In genomic region chr6:32969685-32970412, GRCh38 we compare ENCODE assay signal across 1 cellular context.
TF ChIP-seq lines count a peak whose summit lies in the region.

No MANE protein-coding gene starts in this region.

TF ChIP-seq in K562, 482 proteins besides CTCF, POLR2A, EP300 and RAD21 (continued from another document and continues in another):
- TF ChIP-seq ZNF24 (IDR thresholded peaks at IDR 0.05) (peak; percentile 61), MCM3 (IDR thresholded peaks at IDR 0.05) (no peak), LEF1 (IDR thresholded peaks at IDR 0.05) (peak; percentile 98), CBX1 (IDR thresholded peaks at IDR 0.05; ENCODE audit: low read depth) (0 out of 2 replicates have a peak, but pooled peaks have one; percentile 2), CC2D1A (IDR thresholded peaks at IDR 0.05) (0 out of 2 replicates have a peak, but pooled peaks have one; percentile 11), ZNF780A (CRISPR knock-in tag; IDR thresholded peaks at IDR 0.05) (0 out of 2 replicates have a peak, but pooled peaks have one; percentile 35), THRA (IDR thresholded peaks at IDR 0.05) (no peak), ZNF239 (CRISPR knock-in tag; IDR thresholded peaks at IDR 0.05) (no peak), CHAMP1 (IDR thresholded peaks at IDR 0.05) (no peak), HDAC6 (IDR thresholded peaks at IDR 0.05; ENCODE audit: low read depth, low read length) (no peak), ETV6 (IDR thresholded peaks at IDR 0.05; ENCODE audit: borderline replicate concordance in 1 of 2, low read depth in 2 of 2, low read length in 1 of 2) (peak; percentile 20 to 39; a peak in 2 of 4 replicates), ETV6 (CRISPR knock-in tag; IDR thresholded peaks at IDR 0.05; ENCODE audit: borderline replicate concordance) (no peak; the same call in 1 of the 2 replicates), ZNF583 (CRISPR knock-in tag; IDR thresholded peaks at IDR 0.05) (no peak; the same call in 1 of the 2 replicates), CEBPB (tag; IDR thresholded peaks at IDR 0.05) (no peak), ZNF551 (CRISPR knock-in tag; IDR thresholded peaks at IDR 0.05) (no peak), SOX6 (IDR thresholded peaks at IDR 0.05) (peak; percentile 75), PTBP1 (IDR thresholded peaks at IDR 0.05; ENCODE audit: low read depth, low read length) (0 out of 2 replicates have a peak, but pooled peaks have one; percentile 9), ZNF41 (CRISPR knock-in tag; conservative IDR thresholded peaks at IDR 0.05) (no peak; the same call in 1 of the 2 replicates), SMC3 (conservative IDR thresholded peaks at IDR 0.05; ENCODE audit: insufficient read depth, low read depth, low read length) (no peak), E4F1 (CRISPR knock-in tag; IDR thresholded peaks at IDR 0.05; ENCODE audit: borderline replicate concordance) (no peak), ZC3H4 (CRISPR knock-in tag; IDR thresholded peaks at IDR 0.05; ENCODE audit: borderline replicate concordance) (no peak), ZNF23 (CRISPR knock-in tag; IDR thresholded peaks at IDR 0.05) (0 out of 2 replicates have a peak, but pooled peaks have one; percentile 41), ZNF518B (CRISPR knock-in tag; IDR thresholded peaks at IDR 0.05) (no peak), ZBTB11 (CRISPR knock-in tag; IDR thresholded peaks at IDR 0.05) (no peak), PCBP2 (IDR thresholded peaks at IDR 0.05; ENCODE audit: low read depth, low read length, poor library complexity, severe bottlenecking) (no peak), ZNF121 (CRISPR knock-in tag; conservative IDR thresholded peaks at IDR 0.05) (no peak), STAT6 (CRISPR knock-in tag; IDR thresholded peaks at IDR 0.05) (0 out of 2 replicates have a peak, but pooled peaks have one; percentile 74), FOXA3 (CRISPR knock-in tag; conservative IDR thresholded peaks at IDR 0.05 in 1 of 2, IDR thresholded peaks at IDR 0.05 in 1 of 2) (peak in 1 of 2 experiments; percentile 47; a peak in 1 of 4 replicates), NR2C1 (IDR thresholded peaks at IDR 0.05) (no peak), NR2C1 (tag; IDR thresholded peaks at IDR 0.05) (peak; percentile 52), ZNF398 (CRISPR knock-in tag; IDR thresholded peaks at IDR 0.05) (no peak), TRIM25 (IDR thresholded peaks at IDR 0.05; ENCODE audit: borderline replicate concordance) (peak; percentile 38; the same call in 1 of the 2 replicates), PYGO2 (tag; IDR thresholded peaks at IDR 0.05) (no peak; the same call in 1 of the 2 replicates), TCF15 (CRISPR knock-in tag; IDR thresholded peaks at IDR 0.05) (no peak), E2F4 (CRISPR knock-in tag; IDR thresholded peaks at IDR 0.05; ENCODE audit: low read depth) (no peak), PHF20 (IDR thresholded peaks at IDR 0.05; ENCODE audit: partially characterized antibody) (no peak), RB1 (IDR thresholded peaks at IDR 0.05; ENCODE audit: low read depth) (no peak; the same call in none of the 2 replicates), TGIF2 (CRISPR knock-in tag; IDR thresholded peaks at IDR 0.05) (no peak)
